18 cellular contexts compared by ENCODE assay signal in genomic region chr4:185662030-185662778, GRCh38.
"Had no signal": no experiment of that assay in that cellular context is flagged by ENCODE, and none has a peak within 500 bp of the region (broad histone marks: within the 10 kb centered on the region; RNA-seq: fewer than 3 reads in every experiment).

No MANE protein-coding gene starts in this region.

- H3K27ac Mint-ChIP-seq: immature natural killer cell; naive thymus-derived CD8-positive, alpha-beta T cell; stimulated activated memory B cell treated with anti-CD40 and anti-IgM and Interleukin-4, amounts not matched to agents 10 μg/mL and 1 μg/mL and 100 μg/mL, for 72 hours; stimulated activated naive CD8-positive, alpha-beta T cell treated with anti-CD3 and anti-CD28 coated beads, Interleukin-15, Interleukin-2, amounts not matched to agents 100 ng/mL and 50 ng/mL, for 24 hours had no signal

- H3K27me3 ChIP-seq: ovary, right lobe of liver, spleen, tibial nerve, upper lobe of right lung, vagina had no signal

- H3K4me1 ChIP-seq: right lobe of liver, spleen, upper lobe of right lung, vagina had no signal

- H3K27ac ChIP-seq: ovary, right lobe of liver, spleen, tibial nerve, upper lobe of right lung, vagina had no signal

- H3K36me3 Mint-ChIP-seq: naive thymus-derived CD8-positive, alpha-beta T cell; stimulated activated memory B cell treated with anti-CD40 and anti-IgM and Interleukin-4, amounts not matched to agents 10 μg/mL and 1 μg/mL and 100 μg/mL, for 72 hours had no signal

- H3K9me3 Mint-ChIP-seq: immature natural killer cell; neural crest cell; stimulated activated memory B cell treated with anti-CD40 and anti-IgM and Interleukin-4, amounts not matched to agents 10 μg/mL and 1 μg/mL and 100 μg/mL, for 72 hours; stimulated activated naive CD8-positive, alpha-beta T cell treated with anti-CD3 and anti-CD28 coated beads, Interleukin-15, Interleukin-2, amounts not matched to agents 100 ng/mL and 50 ng/mL, for 24 hours had no signal

- DNase-seq: effector CD4-positive, alpha-beta T cell; foreskin melanocyte; immature natural killer cell; mucosa of descending colon; naive thymus-derived CD8-positive, alpha-beta T cell; ovary; right lobe of liver; spleen; stimulated activated CD4-positive, alpha-beta T cell treated with anti-CD3 and anti-CD28 coated beads, Interleukin-15, amount 100 ng/mL, for 24 hours; stimulated activated CD4-positive, alpha-beta T cell treated with anti-CD3 and anti-CD28 coated beads, Interleukin-1b, Interleukin-23, amount 100 ng/mL, for 48 hours; stimulated activated CD4-positive, alpha-beta T cell treated with anti-CD3 and anti-CD28 coated beads, Interleukin-4, amount 100 ng/mL, for 24 hours; upper lobe of right lung had no signal

- H3K9me3 ChIP-seq: mucosa of descending colon, ovary, right lobe of liver, spleen, tibial nerve, upper lobe of right lung, vagina had no signal

- H3K36me3 ChIP-seq: ovary, vagina had no signal

- ATAC-seq: mucosa of descending colon; naive thymus-derived CD8-positive, alpha-beta T cell; right lobe of liver; stimulated activated memory B cell treated with anti-CD40 and anti-IgM and Interleukin-4, amounts not matched to agents 10 μg/mL and 1 μg/mL and 100 μg/mL, for 72 hours; upper lobe of right lung had no signal

- H3K4me1 Mint-ChIP-seq: stimulated activated memory B cell treated with anti-CD40 and anti-IgM and Interleukin-4, amounts not matched to agents 10 μg/mL and 1 μg/mL and 100 μg/mL, for 72 hours had no signal

- H3K4me3 Mint-ChIP-seq: immature natural killer cell; naive thymus-derived CD8-positive, alpha-beta T cell; neural crest cell; stimulated activated memory B cell treated with anti-CD40 and anti-IgM and Interleukin-4, amounts not matched to agents 10 μg/mL and 1 μg/mL and 100 μg/mL, for 72 hours; stimulated activated naive CD8-positive, alpha-beta T cell treated with anti-CD3 and anti-CD28 coated beads, Interleukin-15, Interleukin-2, amounts not matched to agents 100 ng/mL and 50 ng/mL, for 24 hours had no signal

- H3K4me3 ChIP-seq: coronary artery, mucosa of descending colon, ovary, right lobe of liver, spleen, tibial nerve, upper lobe of right lung, vagina had no signal
